8 cellular contexts compared by ENCODE assay signal in the genomic region with DNA sequence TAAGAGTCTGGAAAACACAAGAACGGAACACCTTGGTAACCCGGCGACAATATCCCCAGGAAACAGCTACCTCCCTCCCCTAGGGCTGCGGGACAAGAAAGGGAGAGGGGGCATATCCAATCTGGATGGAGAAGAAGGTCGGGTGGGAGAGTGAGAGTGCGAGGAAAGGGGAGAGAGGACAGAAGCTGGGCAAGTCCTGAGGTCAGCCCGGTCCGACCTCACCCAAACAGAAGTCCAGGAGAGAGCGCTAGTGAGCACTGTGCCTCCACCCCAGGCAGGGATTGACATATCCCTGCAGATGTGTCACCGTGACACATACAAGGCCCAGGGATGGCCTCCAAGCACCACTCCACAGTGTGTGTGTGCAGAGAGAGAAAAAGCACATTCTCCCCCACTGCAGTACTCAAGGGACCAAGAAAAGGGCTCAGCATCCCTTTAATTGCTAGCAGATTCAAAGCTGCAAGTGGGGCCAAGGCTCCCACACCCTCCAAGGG. TPM values are rescaled to one million over a fixed set of nuclear protein-coding genes. Genes with fewer than 3 reads are reported as not detected.
A peak's percentile ranks its signal among the peaks of the same experiment; 100 is the strongest.
DNase-seq lines count a peak whose midpoint lies in the region; ATAC-seq and TF ChIP-seq lines count a peak whose summit lies in the region.

No MANE protein-coding gene starts in this region.

- peaks cover 14 to 34% of the 10 kb centered on the region in 2 donors for H3K36me3 Mint-ChIP-seq in stimulated activated naive B cell treated with anti-CD40 and anti-IgM and Interleukin-4, amounts not matched to agents 10 μg/mL and 1 μg/mL and 100 μg/mL, for 72 hours

- peak overlapping the region; percentile 43 for H3K27ac Mint-ChIP-seq in stimulated activated naive B cell treated with anti-CD40 and anti-IgM and Interleukin-4, amounts not matched to agents 10 μg/mL and 1 μg/mL and 100 μg/mL, for 72 hours

- H3K4me1 Mint-ChIP-seq in stimulated activated naive B cell treated with anti-CD40 and anti-IgM and Interleukin-4, amounts not matched to agents 10 μg/mL and 1 μg/mL and 100 μg/mL, for 72 hours = peaks cover 56 to 72% of the 10 kb centered on the region in 2 donors

- TF ChIP-seq RAD21 in liver (IDR thresholded peaks at IDR 0.05) = peak; percentile 78 to 85

- peak; percentile 55 for TF ChIP-seq CTCF in colonic mucosa (IDR thresholded peaks at IDR 0.05)
- TF ChIP-seq CTCF in liver (IDR thresholded peaks at IDR 0.05; ENCODE audit: low read depth, low read length, missing input control) = peak; percentile 44

- H3K36me3 ChIP-seq in colonic mucosa = no peaks in the 10 kb centered on the region
- H3K36me3 ChIP-seq in liver (ENCODE audit: control insufficient read depth in 4 of 4, insufficient read depth in 3 of 4, low read depth in 1 of 4, low read length in 3 of 4) = peaks cover 0 to 5% (median 0%) of the 10 kb centered on the region in 4 donors

- H3K4me3 Mint-ChIP-seq in stimulated activated naive B cell treated with anti-CD40 and anti-IgM and Interleukin-4, amounts not matched to agents 10 μg/mL and 1 μg/mL and 100 μg/mL, for 72 hours = peak overlapping the region; percentile 29 to 69

- no peak overlapping the region for H3K9ac ChIP-seq in colonic mucosa (ENCODE audit: low read depth in 2 of 2, low read length in 2 of 2)
- H3K9ac ChIP-seq in liver (ENCODE audit: low read depth in 1 of 2, low read length in 2 of 2) = peak overlapping the region; percentile 4 to 18

- intact Hi-C loops in colonic mucosa (cut with DNase I) = loop anchor here (2.0 to 10.0 kb wide), 3 partner anchors 185 to 407 kb away; no protein-coding TSS in a partner anchor

- no peak overlapping the region for H3K4me3 ChIP-seq in colonic mucosa
- H3K4me3 ChIP-seq in liver (ENCODE audit: low read depth in 1 of 3, low read length in 3 of 3) = peak overlapping the region in 1 of 3 donors; percentile 44

- H3K27me3 Mint-ChIP-seq in stimulated activated naive B cell treated with anti-CD40 and anti-IgM and Interleukin-4, amounts not matched to agents 10 μg/mL and 1 μg/mL and 100 μg/mL, for 72 hours = peaks cover 0 to 3% of the 10 kb centered on the region in 2 donors

- H3K27ac ChIP-seq in colonic mucosa = no peak overlapping the region
- peak overlapping the region; percentile 96 to 99 for H3K27ac ChIP-seq in liver (ENCODE audit: low read depth in 1 of 2, low read length in 2 of 2)

- H3K9me3 Mint-ChIP-seq in stimulated activated naive B cell treated with anti-CD40 and anti-IgM and Interleukin-4, amounts not matched to agents 10 μg/mL and 1 μg/mL and 100 μg/mL, for 72 hours = no peaks in the 10 kb centered on the region

- peaks cover 9% of the 10 kb centered on the region for H3K27me3 ChIP-seq in colonic mucosa
- H3K27me3 ChIP-seq in liver (ENCODE audit: control insufficient read depth in 4 of 4, insufficient read depth in 4 of 4, low read length in 3 of 4) = no peaks in the 10 kb centered on the region

- no peak for ATAC-seq in stimulated activated naive B cell treated with anti-CD40 and anti-IgM and Interleukin-4, amounts not matched to agents 10 μg/mL and 1 μg/mL and 100 μg/mL, for 72 hours (replicated peaks)
- ATAC-seq in GM18870 (IDR thresholded peaks at IDR 0.05; ENCODE audit: unreplicated experiment) = no peak
- ATAC-seq in GM21576 (IDR thresholded peaks at IDR 0.05; ENCODE audit: unreplicated experiment) = no peak

- H3K4me1 ChIP-seq in colonic mucosa = peaks cover 8% of the 10 kb centered on the region
- peaks cover 23 to 66% (median 54%) of the 10 kb centered on the region in 4 donors for H3K4me1 ChIP-seq in liver (ENCODE audit: control insufficient read depth in 4 of 4, insufficient read depth in 4 of 4, low read length in 3 of 4)

- WGBS in liver = 47% methylated on average over 10 of the region's 10 CpGs

- H3K9me3 ChIP-seq in colonic mucosa (no peaks in the 10 kb centered on the region), liver (ENCODE audit: control insufficient read depth in 4 of 4, low read length in 3 of 4) (no peaks in the 10 kb centered on the region)

- DNase-seq in GM03348 (ENCODE audit: low spot score) (peak; percentile 91), HuH-7.5 (ENCODE audit: low spot score) (peak; percentile 92), SKM-1 treated with dmso at 0.1 percent for 144 hours (lab: John Stamatoyannopoulos, UW; ENCODE audit: unreplicated experiment) (peak; percentile 51), colonic mucosa (peak; percentile 76)
- DNase-seq in stimulated activated naive B cell treated with anti-CD40 and anti-IgM and Interleukin-4, amounts not matched to agents 10 μg/mL and 1 μg/mL and 100 μg/mL, for 72 hours = no peak

TF ChIP-seq in liver, 16 proteins besides CTCF, POLR2A, EP300 and RAD21:
- TF ChIP-seq HNF4A (conservative IDR thresholded peaks at IDR 0.05) = peak; percentile 15 to 48
- TF ChIP-seq, protein P1, sequence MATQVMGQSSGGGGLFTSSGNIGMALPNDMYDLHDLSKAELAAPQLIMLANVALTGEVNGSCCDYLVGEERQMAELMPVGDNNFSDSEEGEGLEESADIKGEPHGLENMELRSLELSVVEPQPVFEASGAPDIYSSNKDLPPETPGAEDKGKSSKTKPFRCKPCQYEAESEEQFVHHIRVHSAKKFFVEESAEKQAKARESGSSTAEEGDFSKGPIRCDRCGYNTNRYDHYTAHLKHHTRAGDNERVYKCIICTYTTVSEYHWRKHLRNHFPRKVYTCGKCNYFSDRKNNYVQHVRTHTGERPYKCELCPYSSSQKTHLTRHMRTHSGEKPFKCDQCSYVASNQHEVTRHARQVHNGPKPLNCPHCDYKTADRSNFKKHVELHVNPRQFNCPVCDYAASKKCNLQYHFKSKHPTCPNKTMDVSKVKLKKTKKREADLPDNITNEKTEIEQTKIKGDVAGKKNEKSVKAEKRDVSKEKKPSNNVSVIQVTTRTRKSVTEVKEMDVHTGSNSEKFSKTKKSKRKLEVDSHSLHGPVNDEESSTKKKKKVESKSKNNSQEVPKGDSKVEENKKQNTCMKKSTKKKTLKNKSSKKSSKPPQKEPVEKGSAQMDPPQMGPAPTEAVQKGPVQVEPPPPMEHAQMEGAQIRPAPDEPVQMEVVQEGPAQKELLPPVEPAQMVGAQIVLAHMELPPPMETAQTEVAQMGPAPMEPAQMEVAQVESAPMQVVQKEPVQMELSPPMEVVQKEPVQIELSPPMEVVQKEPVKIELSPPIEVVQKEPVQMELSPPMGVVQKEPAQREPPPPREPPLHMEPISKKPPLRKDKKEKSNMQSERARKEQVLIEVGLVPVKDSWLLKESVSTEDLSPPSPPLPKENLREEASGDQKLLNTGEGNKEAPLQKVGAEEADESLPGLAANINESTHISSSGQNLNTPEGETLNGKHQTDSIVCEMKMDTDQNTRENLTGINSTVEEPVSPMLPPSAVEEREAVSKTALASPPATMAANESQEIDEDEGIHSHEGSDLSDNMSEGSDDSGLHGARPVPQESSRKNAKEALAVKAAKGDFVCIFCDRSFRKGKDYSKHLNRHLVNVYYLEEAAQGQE (IDR thresholded peaks at IDR 0.05) = no peak
- peak; percentile 58 for TF ChIP-seq YY1 (IDR thresholded peaks at IDR 0.05)
- no peak for TF ChIP-seq HNF4G (IDR thresholded peaks at IDR 0.05)
- no peak for TF ChIP-seq SP1 (IDR thresholded peaks at IDR 0.05)
- TF ChIP-seq EGR1 (IDR thresholded peaks at IDR 0.05; ENCODE audit: low read depth in 2 of 2) = no peak
- TF ChIP-seq GABPA (IDR thresholded peaks at IDR 0.05 in 1 of 2, conservative IDR thresholded peaks at IDR 0.05 in 1 of 2) = no peak
- TF ChIP-seq TAF1 (conservative IDR thresholded peaks at IDR 0.05) = no peak
- TF ChIP-seq JUND (IDR thresholded peaks at IDR 0.05) = no peak
- TF ChIP-seq, protein P2, sequence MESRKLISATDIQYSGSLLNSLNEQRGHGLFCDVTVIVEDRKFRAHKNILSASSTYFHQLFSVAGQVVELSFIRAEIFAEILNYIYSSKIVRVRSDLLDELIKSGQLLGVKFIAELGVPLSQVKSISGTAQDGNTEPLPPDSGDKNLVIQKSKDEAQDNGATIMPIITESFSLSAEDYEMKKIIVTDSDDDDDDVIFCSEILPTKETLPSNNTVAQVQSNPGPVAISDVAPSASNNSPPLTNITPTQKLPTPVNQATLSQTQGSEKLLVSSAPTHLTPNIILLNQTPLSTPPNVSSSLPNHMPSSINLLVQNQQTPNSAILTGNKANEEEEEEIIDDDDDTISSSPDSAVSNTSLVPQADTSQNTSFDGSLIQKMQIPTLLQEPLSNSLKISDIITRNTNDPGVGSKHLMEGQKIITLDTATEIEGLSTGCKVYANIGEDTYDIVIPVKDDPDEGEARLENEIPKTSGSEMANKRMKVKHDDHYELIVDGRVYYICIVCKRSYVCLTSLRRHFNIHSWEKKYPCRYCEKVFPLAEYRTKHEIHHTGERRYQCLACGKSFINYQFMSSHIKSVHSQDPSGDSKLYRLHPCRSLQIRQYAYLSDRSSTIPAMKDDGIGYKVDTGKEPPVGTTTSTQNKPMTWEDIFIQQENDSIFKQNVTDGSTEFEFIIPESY (IDR thresholded peaks at IDR 0.05) = no peak
- TF ChIP-seq, protein P3, sequence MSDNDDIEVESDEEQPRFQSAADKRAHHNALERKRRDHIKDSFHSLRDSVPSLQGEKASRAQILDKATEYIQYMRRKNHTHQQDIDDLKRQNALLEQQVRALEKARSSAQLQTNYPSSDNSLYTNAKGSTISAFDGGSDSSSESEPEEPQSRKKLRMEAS (IDR thresholded peaks at IDR 0.05) = no peak
- no peak for TF ChIP-seq FOXA2 (IDR thresholded peaks at IDR 0.05)
- TF ChIP-seq FOXA1 (IDR thresholded peaks at IDR 0.05) = no peak
- peak; percentile 41 for TF ChIP-seq NR2F2 (IDR thresholded peaks at IDR 0.05)
- peak; percentile 53 to 78 for TF ChIP-seq RXRA (IDR thresholded peaks at IDR 0.05)
- TF ChIP-seq, protein P4, sequence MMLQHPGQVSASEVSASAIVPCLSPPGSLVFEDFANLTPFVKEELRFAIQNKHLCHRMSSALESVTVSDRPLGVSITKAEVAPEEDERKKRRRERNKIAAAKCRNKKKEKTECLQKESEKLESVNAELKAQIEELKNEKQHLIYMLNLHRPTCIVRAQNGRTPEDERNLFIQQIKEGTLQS (IDR thresholded peaks at IDR 0.05) = no peak

RNA-seq across cellular contexts. Expression of a gene that starts 3.3 kb away (rescaled TPM):
- 1 to 10 TPM; 1.7 to 8.8 TPM for total RNA-seq in colonic mucosa
- 10 to 100 TPM; 24.1 to 86.4 TPM for total RNA-seq in liver
- polyA plus RNA-seq in liver = 100 to 1,000 TPM in 1 of 2 donors, 10 to 100 TPM in 1; 68.8 to 106 TPM

Comparison
In these comparisons a context has a peak if more than half of its experiments do, and no peak if none do; other contexts are left out.
1. H3K9ac ChIP-seq: peak in liver (2 of 2); none in colonic mucosa (0 of 2).